In genomic region chr18:42931501-42931900, GRCh38 we compare ENCODE assay signal across 15 cellular contexts.
DNase-seq lines count a peak whose midpoint lies in the region; ATAC-seq, FAIRE-seq and TF ChIP-seq lines count a peak whose summit lies in the region.
"Had no signal": no experiment of that assay in that cellular context is flagged by ENCODE, and none has a peak within 500 bp of the region (broad histone marks: within the 10 kb centered on the region; RNA-seq: fewer than 3 reads in every experiment).

No MANE protein-coding gene starts in this region.

- TF ChIP-seq RAD21 in liver (IDR thresholded peaks at IDR 0.05) (peak; percentile 14 to 21), HepG2 (CRISPR knock-in tag; IDR thresholded peaks at IDR 0.05) (no peak)

- no peak for TF ChIP-seq EP300 in HepG2 (IDR thresholded peaks at IDR 0.05; ENCODE audit: low read depth in 2 of 2, low read length in 2 of 2)
- no peak for TF ChIP-seq EP300 in HepG2 (CRISPR knock-in tag; IDR thresholded peaks at IDR 0.05; ENCODE audit: borderline replicate concordance)

- BruUV-seq in HepG2 (replicated peaks; lab: Mats Ljungman, UMichigan) (no TSS peak), Calu3 (replicated peaks; lab: Mats Ljungman, UMichigan) (no TSS peak)

- DNase-seq in HepG2 (ENCODE audit: low spot score) (no peak), fibroblast of gingiva (ENCODE audit: low read depth) (peak; percentile 36), lung microvascular endothelial cell (ENCODE audit: low read depth in 2 of 2) (peak; percentile 26 to 57), GM19240 (ENCODE audit: insufficient read length, low spot score) (no peak), Calu3 (no peak)
- no peak for DNase-seq in activated CD4-positive, alpha-beta T cell treated with anti-CD3 and anti-CD28 coated beads, Interleukin-2, amount 10 ng/mL, durations not matched to agents 24 days and 14 days
- DNase-seq: activated CD4-positive, CD25-positive, alpha-beta regulatory T cell treated with anti-CD3 and anti-CD28 coated beads, Interleukin-2, amount 50 U/mL, for 72 hours; cortex of kidney; NCI-H748 treated with DMSO at 0.1 percent for 48 hours; nephron progenitor cell; stimulated activated CD4-positive, alpha-beta T cell treated with anti-CD3 and anti-CD28 coated beads, Interleukin-2, amount 100 ng/mL, for 48 hours; stomach had no signal

- H3K4me1 Mint-ChIP-seq in Calu3 (ENCODE audit: low read depth, unreplicated experiment), result no peaks in the 10 kb centered on the region
- no peaks in the 10 kb centered on the region for H3K4me1 Mint-ChIP-seq in activated CD4-positive, alpha-beta T cell treated with anti-CD3 and anti-CD28 coated beads, Interleukin-2, amount 10 ng/mL, durations not matched to agents 24 days and 14 days
- H3K4me1 Mint-ChIP-seq: nephron progenitor cell had no signal

- H3K9me3 ChIP-seq in liver (ENCODE audit: control insufficient read depth in 4 of 4, low read length in 3 of 4) (no peaks in the 10 kb centered on the region), HepG2 (ENCODE audit: low read length) (no peaks in the 10 kb centered on the region)
- H3K9me3 ChIP-seq: stomach had no signal

- POLR2A ChIA-PET in HepG2 (lab: Yijun Ruan, JAX), result no interaction called here

- TF ChIP-seq POLR2A in HepG2 (IDR thresholded peaks at IDR 0.05; ENCODE audit: insufficient read depth in 1 of 2, low read depth in 2 of 2, low read length in 2 of 2), result no peak

- H4K20me1 ChIP-seq in HepG2 (ENCODE audit: insufficient read depth, low read length), result no peaks in the 10 kb centered on the region

- H3K36me3 ChIP-seq in liver (ENCODE audit: control insufficient read depth in 4 of 4, insufficient read depth in 3 of 4, low read depth in 1 of 4, low read length in 3 of 4) (no peaks in the 10 kb centered on the region), HepG2 (replicated peaks in 1 of 2; ENCODE audit: control insufficient read depth in 1 of 2, insufficient read depth in 2 of 2, low read length in 2 of 2) (no peaks in the 10 kb centered on the region)
- H3K36me3 ChIP-seq: stomach had no signal

- H3K4me2 ChIP-seq in HepG2 (ENCODE audit: low read depth, low read length), result no peak overlapping the region

- intact Hi-C loops in HepG2 (cut with micrococcal nuclease; ENCODE audit: unreplicated experiment), result no loop called here
- intact Hi-C loops in Calu3 (cut with micrococcal nuclease; ENCODE audit: unreplicated experiment), result no loop called here
- intact Hi-C loops in activated CD4-positive, alpha-beta T cell treated with anti-CD3 and anti-CD28 coated beads, Interleukin-2, amount 10 ng/mL, durations not matched to agents 24 days and 14 days (cut with micrococcal nuclease), result no loop called here

- H3K4me3 Mint-ChIP-seq in Calu3 (ENCODE audit: low read depth, unreplicated experiment), result no peak overlapping the region
- no peak overlapping the region for H3K4me3 Mint-ChIP-seq in activated CD4-positive, alpha-beta T cell treated with anti-CD3 and anti-CD28 coated beads, Interleukin-2, amount 10 ng/mL, durations not matched to agents 24 days and 14 days
- H3K4me3 Mint-ChIP-seq: nephron progenitor cell had no signal

- 32% methylated on average over 3 of the region's 3 CpGs for WGBS in liver
- 1% methylated on average over 3 of the region's 3 CpGs for WGBS in HepG2 (ENCODE audit: low lambda C conversion rate)

- H3K27me3 ChIP-seq in liver (ENCODE audit: control insufficient read depth in 4 of 4, insufficient read depth in 4 of 4, low read length in 3 of 4) (no peaks in the 10 kb centered on the region), HepG2 (ENCODE audit: control insufficient read depth in 1 of 2, insufficient read depth in 2 of 2, low read length in 2 of 2) (no peaks in the 10 kb centered on the region)
- H3K27me3 ChIP-seq: stomach had no signal

- H3K4me1 ChIP-seq in liver (ENCODE audit: control insufficient read depth in 4 of 4, insufficient read depth in 4 of 4, low read length in 3 of 4) (no peaks in the 10 kb centered on the region), HepG2 (ENCODE audit: insufficient read depth, low read length) (no peaks in the 10 kb centered on the region)
- H3K4me1 ChIP-seq: stomach had no signal

- H3K36me3 Mint-ChIP-seq in Calu3 (ENCODE audit: insufficient read depth, unreplicated experiment), result no peaks in the 10 kb centered on the region
- H3K36me3 Mint-ChIP-seq in activated CD4-positive, alpha-beta T cell treated with anti-CD3 and anti-CD28 coated beads, Interleukin-2, amount 10 ng/mL, durations not matched to agents 24 days and 14 days (ENCODE audit: low read depth), result no peaks in the 10 kb centered on the region

- CTCF ChIA-PET in HepG2 (lab: Yijun Ruan, JAX; ENCODE audit: low intra/inter-chr PET ratio, low total read pairs) (no interaction called here), Calu3 (lab: Charles Lee) (no interaction called here)

- ATAC-seq in HepG2, result no peak
- ATAC-seq in GM21528 (IDR thresholded peaks at IDR 0.05; ENCODE audit: low FRiP score, unreplicated experiment), result no peak

- no peak overlapping the region for H2AFZ ChIP-seq in HepG2 (ENCODE audit: low read length)

- no peak for FAIRE-seq in HepG2 (lab: Jason Lieb, UNC)

- no peaks in the 10 kb centered on the region for H3K27me3 Mint-ChIP-seq in Calu3 (ENCODE audit: unreplicated experiment)
- no peaks in the 10 kb centered on the region for H3K27me3 Mint-ChIP-seq in activated CD4-positive, alpha-beta T cell treated with anti-CD3 and anti-CD28 coated beads, Interleukin-2, amount 10 ng/mL, durations not matched to agents 24 days and 14 days

- H3K4me3 ChIP-seq in liver (ENCODE audit: low read depth in 1 of 3, low read length in 3 of 3) (no peak overlapping the region), HepG2 (replicated peaks in 1 of 3; ENCODE audit: insufficient read depth in 1 of 3, low read depth in 2 of 3, low read length in 3 of 3) (no peak overlapping the region)
- H3K4me3 ChIP-seq: SK-N-MC, stomach had no signal

- in situ Hi-C loops in HepG2 (cut with HindIII; ENCODE audit: extremely low pct_ligation_motif_present, low pct_unique_long_range_greater_than_20kb), result no loop called here

- no peaks in the 10 kb centered on the region for H3K9me3 Mint-ChIP-seq in Calu3 (ENCODE audit: low read depth, unreplicated experiment)
- H3K9me3 Mint-ChIP-seq in activated CD4-positive, alpha-beta T cell treated with anti-CD3 and anti-CD28 coated beads, Interleukin-2, amount 10 ng/mL, durations not matched to agents 24 days and 14 days, result no peaks in the 10 kb centered on the region
- H3K9me3 Mint-ChIP-seq: nephron progenitor cell had no signal

- no peak overlapping the region for H3K9ac ChIP-seq in liver (ENCODE audit: low read depth in 1 of 2, low read length in 2 of 2)
- no peak overlapping the region for H3K9ac ChIP-seq in HepG2 (ENCODE audit: insufficient read depth, low read depth, low read length)

- TF ChIP-seq CTCF in liver (IDR thresholded peaks at IDR 0.05; ENCODE audit: low read depth, low read length, missing input control) (no peak), HepG2 (CRISPR knock-in tag; IDR thresholded peaks at IDR 0.05) (no peak), Calu3 (IDR thresholded peaks at IDR 0.05; ENCODE audit: unreplicated experiment) (no peak)

- H3K27ac ChIP-seq in liver (ENCODE audit: low read depth in 1 of 2, low read length in 2 of 2) (no peak overlapping the region), HepG2 (ENCODE audit: extremely low read length, insufficient read depth, low read length) (no peak overlapping the region)
- H3K27ac ChIP-seq: SK-N-MC had no signal

- no peaks in the 10 kb centered on the region for H3K79me2 ChIP-seq in HepG2 (ENCODE audit: insufficient read depth, low read length)

- H3K27ac Mint-ChIP-seq in Calu3 (ENCODE audit: unreplicated experiment), result no peak overlapping the region
- no peak overlapping the region for H3K27ac Mint-ChIP-seq in activated CD4-positive, alpha-beta T cell treated with anti-CD3 and anti-CD28 coated beads, Interleukin-2, amount 10 ng/mL, durations not matched to agents 24 days and 14 days
- H3K27ac Mint-ChIP-seq: nephron progenitor cell had no signal

TF ChIP-seq in liver, 16 proteins besides CTCF, POLR2A, EP300 and RAD21:
- TF ChIP-seq SP1 (IDR thresholded peaks at IDR 0.05) (no peak), NR2F2 (IDR thresholded peaks at IDR 0.05) (peak; percentile 86), RXRA (IDR thresholded peaks at IDR 0.05) (peak; percentile 18)

TF ChIP-seq in HepG2, 621 proteins besides CTCF, POLR2A, EP300 and RAD21 (continues in another document):
- TF ChIP-seq ZXDC (CRISPR knock-in tag; IDR thresholded peaks at IDR 0.05) (no peak), REPIN1 (CRISPR knock-in tag; IDR thresholded peaks at IDR 0.05; ENCODE audit: borderline replicate concordance, low read depth) (no peak), CREM (IDR thresholded peaks at IDR 0.05) (no peak), CREM (CRISPR knock-in tag; IDR thresholded peaks at IDR 0.05) (no peak), POLR2AphosphoS5 (IDR thresholded peaks at IDR 0.05; ENCODE audit: low read depth, low read length) (no peak), ZNF30 (CRISPR knock-in tag; IDR thresholded peaks at IDR 0.05) (no peak), DNMT3B (CRISPR knock-in tag; conservative IDR thresholded peaks at IDR 0.05) (no peak), TCF7L2 (IDR thresholded peaks at IDR 0.05; ENCODE audit: low read depth, low read length) (no peak), KMT2A (CRISPR knock-in tag; IDR thresholded peaks at IDR 0.05) (no peak), EHMT2 (IDR thresholded peaks at IDR 0.05; ENCODE audit: borderline replicate concordance, low read depth, low read length) (no peak)

Comparison
In these comparisons a context has a peak if more than half of its experiments do, and no peak if none do; other contexts are left out.
1. DNase-seq: peak in fibroblast of gingiva (single experiment) and lung microvascular endothelial cell (2 of 2); none in HepG2 (single experiment), GM19240 (single experiment), Calu3 (single experiment) and activated CD4-positive, alpha-beta T cell treated with anti-CD3 and anti-CD28 coated beads, Interleukin-2, amount 10 ng/mL, durations not matched to agents 24 days and 14 days (single experiment).